In the genomic region with DNA sequence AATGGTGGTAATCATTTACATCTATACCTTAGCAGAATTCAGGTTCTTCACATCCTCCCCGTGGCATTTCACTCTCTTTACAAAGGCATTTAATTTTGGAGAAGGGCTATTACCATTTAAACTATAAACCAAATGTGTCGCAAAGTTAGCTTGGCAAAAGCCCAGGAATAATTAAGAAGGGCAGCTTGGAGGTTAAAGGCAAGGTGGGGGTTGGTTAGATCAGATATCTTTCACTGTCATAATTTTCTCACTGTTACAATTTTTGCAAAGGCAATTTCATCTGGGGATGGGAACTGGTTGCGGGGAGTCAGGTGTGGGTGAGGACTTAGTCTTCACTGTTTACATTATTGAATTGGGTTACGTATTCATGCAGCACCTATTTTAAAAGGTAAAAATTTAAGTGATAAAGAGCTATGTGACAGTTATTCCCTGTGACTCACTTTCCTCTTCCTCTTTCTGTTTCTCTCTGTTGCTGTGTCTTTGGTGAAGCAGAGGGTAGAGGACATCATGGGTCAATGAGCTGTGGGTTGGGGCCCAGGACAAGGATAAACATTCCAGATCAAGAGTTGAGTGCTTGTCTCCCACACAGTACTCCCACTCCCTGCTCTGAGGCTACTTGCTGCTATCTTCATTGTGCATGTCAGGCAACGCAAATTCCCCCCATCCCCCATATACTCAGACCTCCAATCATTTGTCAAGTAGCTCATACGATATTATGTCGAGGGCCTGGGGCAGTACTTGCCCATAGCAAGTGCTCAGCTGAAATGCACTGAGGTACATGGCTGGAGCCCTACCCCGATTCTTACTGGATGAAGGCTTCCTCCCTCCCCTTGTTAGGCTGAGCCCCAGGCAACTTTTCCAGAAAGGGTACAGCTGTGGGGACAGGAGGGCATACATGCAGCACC, we compare ENCODE assay signal across 13 cellular contexts.
DNase-seq lines count a peak whose midpoint lies in the region; ATAC-seq, FAIRE-seq and TF ChIP-seq lines count a peak whose summit lies in the region.
"Had no signal": no experiment of that assay in that cellular context is flagged by ENCODE, and none has a peak within 500 bp of the region (broad histone marks: within the 10 kb centered on the region; RNA-seq: fewer than 3 reads in every experiment).

No MANE protein-coding gene starts in this region.

- no peaks in the 10 kb centered on the region for H3K27me3 ChIP-seq in cardiac muscle cell
- H3K27me3 ChIP-seq in H1 (replicated peaks in 1 of 4; ENCODE audit: control insufficient read depth in 3 of 4, extremely low read depth in 1 of 4, insufficient read depth in 3 of 4, low read length in 3 of 4): no peaks in the 10 kb centered on the region
- H3K27me3 ChIP-seq in upper lobe of right lung: no peaks in the 10 kb centered on the region
- H3K27me3 ChIP-seq in SJCRH30: no peaks in the 10 kb centered on the region
- H3K27me3 ChIP-seq: sigmoid colon had no signal

- ATAC-seq in Right ventricle myocardium superior (ENCODE audit: poor library complexity): no peak
- ATAC-seq in upper lobe of right lung: peak; percentile 59
- ATAC-seq in GM19463 (IDR thresholded peaks at IDR 0.05; ENCODE audit: unreplicated experiment): no peak

- H3K23me2 ChIP-seq in H1 (ENCODE audit: low read depth, low read length): no peaks in the 10 kb centered on the region

- no peak for TF ChIP-seq RAD21 in H1 (IDR thresholded peaks at IDR 0.05 in 1 of 2, conservative IDR thresholded peaks at IDR 0.05 in 1 of 2; ENCODE audit: low read depth in 2 of 2, low read length in 2 of 2)

- H3K4ac ChIP-seq in H1 (replicated peaks; ENCODE audit: insufficient read length, low read depth, low read length): no peak overlapping the region

- POLR2A ChIA-PET in H1 (lab: Charles Lee; ENCODE audit: partially characterized antibody): interaction anchor here (0.6 to 1.2 kb wide), 3 partner anchors 9 to 225 kb away, joined by 3 to 7 read pairs (median 4); no protein-coding TSS in a partner anchor

- H3K56ac ChIP-seq in H1 (replicated peaks; ENCODE audit: insufficient read length, low read depth, low read length): no peak overlapping the region

- H3K4me3 ChIP-seq in cardiac muscle cell (no peak overlapping the region), H1 (ENCODE audit: extremely low read depth in 1 of 4, insufficient read depth in 2 of 4, low read depth in 3 of 4, low read length in 4 of 4) (no peak overlapping the region), upper lobe of right lung (no peak overlapping the region), SJCRH30 (no peak overlapping the region)
- H3K4me3 ChIP-seq: sigmoid colon had no signal

- no peak overlapping the region for H4K5ac ChIP-seq in H1 (ENCODE audit: insufficient read length, low read depth, low read length)

- no peak overlapping the region for H2AK5ac ChIP-seq in H1 (ENCODE audit: low read depth, low read length)

- H3K14ac ChIP-seq in H1 (ENCODE audit: insufficient read length): no peak overlapping the region

- no peak overlapping the region for H2BK15ac ChIP-seq in H1 (ENCODE audit: low read length)

- no peak for TF ChIP-seq EP300 in H1 (IDR thresholded peaks at IDR 0.05; ENCODE audit: borderline replicate concordance in 1 of 2, low read depth in 2 of 2, low read length in 2 of 2)

- H2AFZ ChIP-seq in H1 (ENCODE audit: low read length): no peak overlapping the region; the same call in 1 of the 2 replicates

- H4K20me1 ChIP-seq in H1 (replicated peaks in 1 of 2; ENCODE audit: control insufficient read depth in 1 of 2, insufficient read depth in 2 of 2, low read length in 2 of 2): no peaks in the 10 kb centered on the region

- H3K79me1 ChIP-seq in H1 (ENCODE audit: low read depth, low read length): no peaks in the 10 kb centered on the region

- H3K36me3 ChIP-seq in cardiac muscle cell: no peaks in the 10 kb centered on the region
- H3K36me3 ChIP-seq in H1 (ENCODE audit: control insufficient read depth in 2 of 4, insufficient read depth in 4 of 4, low read length in 3 of 4): no peaks in the 10 kb centered on the region
- no peaks in the 10 kb centered on the region for H3K36me3 ChIP-seq in upper lobe of right lung
- H3K36me3 ChIP-seq in SJCRH30: no peaks in the 10 kb centered on the region
- H3K36me3 ChIP-seq: sigmoid colon had no signal

- no peaks in the 10 kb centered on the region for H3K79me2 ChIP-seq in H1 (ENCODE audit: control insufficient read depth in 1 of 2, insufficient read depth in 2 of 2, low read length in 2 of 2)

- TF ChIP-seq POLR2A in H1 (IDR thresholded peaks at IDR 0.05; ENCODE audit: control extremely low read depth in 1 of 2, low read depth in 2 of 2, low read length in 2 of 2): no peak

- H3K23ac ChIP-seq in H1 (ENCODE audit: insufficient read length): no peak overlapping the region

- 0 out of 2 replicates have a peak overlapping the region, but pooled peaks have one; percentile 2 for H2BK12ac ChIP-seq in H1 (ENCODE audit: low read depth, low read length)

- CTCF ChIA-PET in H1 (lab: Charles Lee; ENCODE audit: partially characterized antibody): interaction anchor here (0.8 to 7.5 kb wide), 5 partner anchors 9 to 231 kb away, joined by 3 to 55 read pairs (median 5); no protein-coding TSS in a partner anchor

- peak overlapping the region; percentile 23 for H4K91ac ChIP-seq in H1 (replicated peaks; ENCODE audit: insufficient read length, low read length)

- H3K9ac ChIP-seq in H1 (replicated peaks in 1 of 4; ENCODE audit: extremely low read depth in 1 of 4, low read depth in 3 of 4, low read length in 3 of 4): no peak overlapping the region

- peaks cover 18% of the 10 kb centered on the region for H3K4me1 ChIP-seq in cardiac muscle cell (ENCODE audit: low read depth)
- H3K4me1 ChIP-seq in H1 (replicated peaks in 1 of 4; ENCODE audit: control insufficient read depth in 3 of 4, insufficient read depth in 4 of 4, low read length in 3 of 4): peaks cover 20 to 36% (median 32%) of the 10 kb centered on the region in 4 experiments; a peak in 6 of 7 replicates
- H3K4me1 ChIP-seq in upper lobe of right lung: no peaks in the 10 kb centered on the region
- no peaks in the 10 kb centered on the region for H3K4me1 ChIP-seq in SJCRH30
- H3K4me1 ChIP-seq: sigmoid colon had no signal

- no peak overlapping the region for H2BK120ac ChIP-seq in H1 (replicated peaks; ENCODE audit: low read depth, low read length)

- H3K4me2 ChIP-seq in H1 (ENCODE audit: insufficient read depth in 1 of 2, low read depth in 2 of 2, low read length in 2 of 2): 0 out of 4 replicates have a peak overlapping the region, but pooled peaks of 1 of the 2 experiments have one; percentile 24

- H2BK20ac ChIP-seq in H1 (ENCODE audit: low read length): peak overlapping the region; percentile 96; the same call in 1 of the 2 replicates

- 85% methylated on average over 8 of the region's 8 CpGs; no CpG with 5 or more reads in 1 of the 2 experiments for WGBS in H1 (ENCODE audit: extremely low coverage in 1 of 2, insufficient coverage in 1 of 2, insufficient read length in 1 of 2, insufficient replicate concordance in 2 of 2, low coverage in 1 of 2, low lambda C conversion rate in 2 of 2, missing lambda C conversion rate in 1 of 2), 2 experiments

- no peaks in the 10 kb centered on the region for H3K9me3 ChIP-seq in cardiac muscle cell (ENCODE audit: low read depth)
- H3K9me3 ChIP-seq in H1 (ENCODE audit: insufficient read depth in 2 of 2, low read depth in 1 of 2, low read length in 1 of 2): no peaks in the 10 kb centered on the region
- H3K9me3 ChIP-seq in upper lobe of right lung: no peaks in the 10 kb centered on the region
- no peaks in the 10 kb centered on the region for H3K9me3 ChIP-seq in SJCRH30 (replicated peaks)
- H3K9me3 ChIP-seq: sigmoid colon had no signal

- TF ChIP-seq CTCF in cardiac muscle cell (IDR thresholded peaks at IDR 0.05; ENCODE audit: low read depth, low read length) (no peak), H1 (IDR thresholded peaks at IDR 0.05; ENCODE audit: control extremely low read depth in 1 of 3, insufficient read depth in 1 of 3, low read depth in 1 of 3, low read length in 3 of 3) (no peak), upper lobe of right lung (IDR thresholded peaks at IDR 0.05) (no peak)

- no peak overlapping the region for H4K8ac ChIP-seq in H1 (ENCODE audit: extremely low read depth, insufficient read depth, low read length)

- H3K27ac ChIP-seq in cardiac muscle cell (no peak overlapping the region), H1 (ENCODE audit: low read depth, low read length) (no peak overlapping the region), upper lobe of right lung (no peak overlapping the region), SJCRH30 (no peak overlapping the region)
- H3K27ac ChIP-seq: sigmoid colon had no signal

- H2BK5ac ChIP-seq in H1 (ENCODE audit: low read depth, low read length): peak overlapping the region; percentile 63; the same call in 1 of the 2 replicates

- peak; percentile 18 to 48 for DNase-seq in cardiac muscle cell (ENCODE audit: low read depth in 1 of 2, low spot score in 1 of 2)
- no peak for DNase-seq in Right ventricle myocardium superior
- peak; percentile 92 for DNase-seq in NOMO-1 treated with DMSO at 0.1 percent for 48 hours (lab: John Stamatoyannopoulos, UW; ENCODE audit: unreplicated experiment)
- no peak for DNase-seq in H1 (ENCODE audit: low read depth in 1 of 2, low spot score in 2 of 2)
- DNase-seq in upper lobe of right lung: no peak
- DNase-seq in NCI-H1436 (lab: John Stamatoyannopoulos, UW): no peak
- DNase-seq in SJCRH30: no peak
- DNase-seq: activated gamma-delta T cell treated with Interleukin-2 at 50 U/mL for 16 hours, IMR-90, NCI-H524, sigmoid colon had no signal

- peak overlapping the region; percentile 27; the same call in 1 of the 2 replicates for H3K18ac ChIP-seq in H1 (ENCODE audit: extremely low read depth, low read length)

- FAIRE-seq in H1 (lab: Jason Lieb, UNC): no peak
- FAIRE-seq: TTC549 had no signal

- intact Hi-C loops in Right ventricle myocardium superior (cut with DNase I) (no loop called here), upper lobe of right lung (cut with DNase I) (no loop called here)

TF ChIP-seq in H1, 55 proteins besides CTCF, POLR2A, EP300 and RAD21 (continues in another document):
- TF ChIP-seq POU5F1 (IDR thresholded peaks at IDR 0.05; ENCODE audit: low read depth, low read length) (no peak), EGR1 (IDR thresholded peaks at IDR 0.05; ENCODE audit: borderline replicate concordance, low read depth, low read length) (no peak), JUN (IDR thresholded peaks at IDR 0.05; ENCODE audit: low read depth, low read length) (no peak), HDAC6 (IDR thresholded peaks at IDR 0.05; ENCODE audit: low read depth, low read length) (no peak), CEBPB (IDR thresholded peaks at IDR 0.05; ENCODE audit: low read depth, low read length) (no peak), GTF2F1 (IDR thresholded peaks at IDR 0.05; ENCODE audit: borderline replicate concordance, low read depth, low read length) (no peak), RFX5 (IDR thresholded peaks at IDR 0.05; ENCODE audit: borderline replicate concordance, low read depth, low read length) (no peak), SP4 (IDR thresholded peaks at IDR 0.05; ENCODE audit: low read length) (no peak)

Comparison
In these comparisons a context has a peak if more than half of its experiments do, and no peak if none do; other contexts are left out.
1. DNase-seq: peak in cardiac muscle cell (2 of 2) and NOMO-1 treated with DMSO at 0.1 percent for 48 hours (single experiment); none in Right ventricle myocardium superior (single experiment), H1 (0 of 2), upper lobe of right lung (single experiment), NCI-H1436 (single experiment) and SJCRH30 (0 of 2).